Comparison of ENCODE assay signal across 17 cellular contexts in the genomic region with DNA sequence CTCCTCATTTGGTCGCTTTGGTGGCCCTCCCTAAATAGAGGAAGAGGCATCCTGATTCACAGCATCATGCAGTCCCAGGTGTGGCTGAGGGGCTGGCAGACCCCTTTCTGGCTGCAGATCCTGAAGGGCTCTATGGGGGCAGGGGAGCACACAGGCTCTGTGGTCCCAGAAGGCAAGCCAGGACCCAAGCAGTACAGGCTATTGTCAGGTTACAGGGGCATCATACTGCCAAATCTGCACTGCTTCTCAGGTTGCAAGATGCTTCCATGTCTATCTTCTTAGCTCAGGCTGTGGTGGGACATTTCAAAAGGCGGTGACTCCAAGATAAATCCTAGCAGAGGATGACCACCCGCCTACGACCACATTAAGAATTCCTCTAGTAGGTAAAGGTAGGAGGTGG. TPM values are rescaled to one million over a fixed set of nuclear protein-coding genes. Genes with fewer than 3 reads are reported as not detected.
A peak's percentile ranks its signal among the peaks of the same experiment; 100 is the strongest.
DNase-seq lines count a peak whose midpoint lies in the region; ATAC-seq, FAIRE-seq and TF ChIP-seq lines count a peak whose summit lies in the region.
"Had no signal": no experiment of that assay in that cellular context is flagged by ENCODE, and none has a peak within 500 bp of the region (broad histone marks: within the 10 kb centered on the region; RNA-seq: fewer than 3 reads in every experiment).

No MANE protein-coding gene starts in this region.

- TF ChIP-seq CTCF in esophagus muscularis mucosa (IDR thresholded peaks at IDR 0.05) (no peak), type B pancreatic cell (conservative IDR thresholded peaks at IDR 0.05) (no peak), natural killer cell (IDR thresholded peaks at IDR 0.05) (no peak)

- TF ChIP-seq EP300 in esophagus muscularis mucosa (IDR thresholded peaks at IDR 0.05) = no peak

- no peak for TF ChIP-seq POLR2A in esophagus muscularis mucosa (IDR thresholded peaks at IDR 0.05; ENCODE audit: low read depth)

- no peaks in the 10 kb centered on the region for H3K9me3 Mint-ChIP-seq in activated CD8-positive, alpha-beta memory T cell treated with anti-CD3 and anti-CD28 coated beads, Interleukin-2, amount 10 ng/mL, durations not matched to agents 7 days and 5 days (ENCODE audit: low read depth)
- H3K9me3 Mint-ChIP-seq in type B pancreatic cell (no peaks in the 10 kb centered on the region), natural killer cell (no peaks in the 10 kb centered on the region)
- H3K9me3 Mint-ChIP-seq in activated CD8-positive, alpha-beta T cell treated with anti-CD3 and anti-CD28 coated beads, Interleukin-2, amount 10 ng/mL, durations not matched to agents 7 days and 5 days (ENCODE audit: insufficient read depth) = no peaks in the 10 kb centered on the region
- H3K9me3 Mint-ChIP-seq: CD8-positive, alpha-beta T cell had no signal

- H3K27me3 Mint-ChIP-seq in activated CD8-positive, alpha-beta memory T cell treated with anti-CD3 and anti-CD28 coated beads, Interleukin-2, amount 10 ng/mL, durations not matched to agents 7 days and 5 days = peaks cover 7% of the 10 kb centered on the region
- H3K27me3 Mint-ChIP-seq in type B pancreatic cell (peaks cover 21% of the 10 kb centered on the region), natural killer cell (ENCODE audit: low read depth in 2 of 2) (peaks cover 7 to 33% of the 10 kb centered on the region in 2 donors)
- no peaks in the 10 kb centered on the region for H3K27me3 Mint-ChIP-seq in activated CD8-positive, alpha-beta T cell treated with anti-CD3 and anti-CD28 coated beads, Interleukin-2, amount 10 ng/mL, durations not matched to agents 7 days and 5 days (ENCODE audit: low read depth)

- 96% methylated on average over 3 of the region's 4 CpGs for WGBS in esophagus muscularis mucosa

- H3K4me3 Mint-ChIP-seq in activated CD8-positive, alpha-beta memory T cell treated with anti-CD3 and anti-CD28 coated beads, Interleukin-2, amount 10 ng/mL, durations not matched to agents 7 days and 5 days = no peak overlapping the region
- H3K4me3 Mint-ChIP-seq in type B pancreatic cell = no peak overlapping the region
- H3K4me3 Mint-ChIP-seq in natural killer cell = no peak overlapping the region
- no peak overlapping the region for H3K4me3 Mint-ChIP-seq in activated CD8-positive, alpha-beta T cell treated with anti-CD3 and anti-CD28 coated beads, Interleukin-2, amount 10 ng/mL, durations not matched to agents 7 days and 5 days
- H3K4me3 Mint-ChIP-seq: B cell; CD8-positive, alpha-beta T cell had no signal

- no peaks in the 10 kb centered on the region for H3K4me1 ChIP-seq in esophagus muscularis mucosa
- H3K4me1 ChIP-seq: BLaER1 treated with 17β-estradiol and CSF1 and Interleukin-3, amounts not matched to agents 10 nM and 100 nM had no signal

- no peak for ATAC-seq in activated CD8-positive, alpha-beta memory T cell treated with anti-CD3 and anti-CD28 coated beads, Interleukin-2, amount 10 ng/mL, durations not matched to agents 7 days and 5 days
- ATAC-seq in natural killer cell = no peak
- ATAC-seq in activated CD8-positive, alpha-beta T cell treated with anti-CD3 and anti-CD28 coated beads, Interleukin-2, amount 10 ng/mL, durations not matched to agents 7 days and 5 days = no peak
- ATAC-seq: CD8-positive, alpha-beta T cell had no signal

- H3K9me3 ChIP-seq in esophagus muscularis mucosa = no peaks in the 10 kb centered on the region
- H3K9me3 ChIP-seq: BLaER1 treated with 17β-estradiol and CSF1 and Interleukin-3, amounts not matched to agents 10 nM and 100 nM had no signal

- peak; percentile 20 for FAIRE-seq in HTR-8/SVneo (lab: Jason Lieb, UNC)

- no peaks in the 10 kb centered on the region for H3K4me1 Mint-ChIP-seq in activated CD8-positive, alpha-beta memory T cell treated with anti-CD3 and anti-CD28 coated beads, Interleukin-2, amount 10 ng/mL, durations not matched to agents 7 days and 5 days
- H3K4me1 Mint-ChIP-seq in type B pancreatic cell (ENCODE audit: unreplicated experiment) = no peaks in the 10 kb centered on the region
- no peaks in the 10 kb centered on the region for H3K4me1 Mint-ChIP-seq in natural killer cell
- no peaks in the 10 kb centered on the region for H3K4me1 Mint-ChIP-seq in activated CD8-positive, alpha-beta T cell treated with anti-CD3 and anti-CD28 coated beads, Interleukin-2, amount 10 ng/mL, durations not matched to agents 7 days and 5 days (ENCODE audit: low read depth)
- H3K4me1 Mint-ChIP-seq: B cell had no signal

- H3K4me3 ChIP-seq in esophagus muscularis mucosa = no peak overlapping the region
- H3K4me3 ChIP-seq: BLaER1 treated with 17β-estradiol and CSF1 and Interleukin-3, amounts not matched to agents 10 nM and 100 nM had no signal

- H3K27me3 ChIP-seq in esophagus muscularis mucosa = no peaks in the 10 kb centered on the region
- H3K27me3 ChIP-seq: BLaER1 treated with 17β-estradiol and CSF1 and Interleukin-3, amounts not matched to agents 10 nM and 100 nM had no signal

- no peaks in the 10 kb centered on the region for H3K36me3 ChIP-seq in esophagus muscularis mucosa
- H3K36me3 ChIP-seq: BLaER1 treated with 17β-estradiol and CSF1 and Interleukin-3, amounts not matched to agents 10 nM and 100 nM had no signal

- no peak overlapping the region for H3K27ac Mint-ChIP-seq in activated CD8-positive, alpha-beta memory T cell treated with anti-CD3 and anti-CD28 coated beads, Interleukin-2, amount 10 ng/mL, durations not matched to agents 7 days and 5 days
- H3K27ac Mint-ChIP-seq in type B pancreatic cell = no peak overlapping the region
- no peak overlapping the region for H3K27ac Mint-ChIP-seq in natural killer cell
- H3K27ac Mint-ChIP-seq in activated CD8-positive, alpha-beta T cell treated with anti-CD3 and anti-CD28 coated beads, Interleukin-2, amount 10 ng/mL, durations not matched to agents 7 days and 5 days = no peak overlapping the region
- H3K27ac Mint-ChIP-seq: B cell; CD8-positive, alpha-beta T cell had no signal

- POLR2A ChIA-PET in activated CD8-positive, alpha-beta T cell treated with anti-CD3 and anti-CD28 coated beads, Interleukin-2, amount 10 ng/mL, durations not matched to agents 7 days and 5 days (lab: Charles Lee) = no interaction called here

- DNase-seq in activated CD8-positive, alpha-beta memory T cell treated with anti-CD3 and anti-CD28 coated beads, Interleukin-2, amount 10 ng/mL, durations not matched to agents 7 days and 5 days = peak; percentile 22
- no peak for DNase-seq in activated CD8-positive, alpha-beta memory T cell treated with anti-CD3 and anti-CD28 coated beads, Interleukin-2, amount 50 U/mL, for 48 hours
- no peak for DNase-seq in HTR-8/SVneo (ENCODE audit: insufficient read length, low spot score)
- DNase-seq in esophagus muscularis mucosa (ENCODE audit: extremely low spot score) = peak; percentile 88
- DNase-seq in type B pancreatic cell (ENCODE audit: extremely low spot score, unreplicated experiment) = peak; percentile 48
- DNase-seq in natural killer cell = no peak
- no peak for DNase-seq in AG08396 (ENCODE audit: low spot score)
- no peak for DNase-seq in activated CD8-positive, alpha-beta T cell treated with anti-CD3 and anti-CD28 coated beads, Interleukin-2, amount 10 ng/mL, durations not matched to agents 7 days and 5 days
- DNase-seq: 8988T, Calu3, DMS79 treated with DMSO at 0.1 percent for 48 hours, GF-D8, GOT3, H7 had no signal

- H3K27ac ChIP-seq in esophagus muscularis mucosa (replicated peaks in 1 of 4) = no peak overlapping the region
- H3K27ac ChIP-seq: BLaER1 treated with 17β-estradiol and CSF1 and Interleukin-3, amounts not matched to agents 10 nM and 100 nM had no signal

- CTCF ChIA-PET in activated CD8-positive, alpha-beta memory T cell treated with anti-CD3 and anti-CD28 coated beads, Interleukin-2, amount 10 ng/mL, durations not matched to agents 7 days and 5 days (lab: Charles Lee) = no interaction called here
- CTCF ChIA-PET in activated CD8-positive, alpha-beta T cell treated with anti-CD3 and anti-CD28 coated beads, Interleukin-2, amount 10 ng/mL, durations not matched to agents 7 days and 5 days (lab: Charles Lee) = no interaction called here

- H3K36me3 Mint-ChIP-seq in activated CD8-positive, alpha-beta memory T cell treated with anti-CD3 and anti-CD28 coated beads, Interleukin-2, amount 10 ng/mL, durations not matched to agents 7 days and 5 days = no peaks in the 10 kb centered on the region
- H3K36me3 Mint-ChIP-seq in type B pancreatic cell = no peaks in the 10 kb centered on the region
- no peaks in the 10 kb centered on the region for H3K36me3 Mint-ChIP-seq in natural killer cell
- H3K36me3 Mint-ChIP-seq in activated CD8-positive, alpha-beta T cell treated with anti-CD3 and anti-CD28 coated beads, Interleukin-2, amount 10 ng/mL, durations not matched to agents 7 days and 5 days (ENCODE audit: low read depth) = no peaks in the 10 kb centered on the region
- H3K36me3 Mint-ChIP-seq: CD8-positive, alpha-beta T cell had no signal

- intact Hi-C loops in esophagus muscularis mucosa (cut with DNase I) = no loop called here
- intact Hi-C loops in natural killer cell (cut with micrococcal nuclease) = no loop called here

RNA-seq across cellular contexts. Expression of a gene that starts 54.3 kb away (rescaled TPM):
- 10 to 100 TPM; 24.5 to 37.2 TPM for total RNA-seq in activated CD8-positive, alpha-beta memory T cell treated with anti-CD3 and anti-CD28 coated beads, Interleukin-2, amount 10 ng/mL, durations not matched to agents 7 days and 5 days
- 10 to 100 TPM in 2 of 4 donors, 1 to 10 TPM in 2; 8.1 to 12.5 (median 10.2) TPM for total RNA-seq in esophagus muscularis mucosa
- total RNA-seq in type B pancreatic cell (ENCODE audit: low replicate concordance) = 14.0 and 19.0 TPM in 2 replicates
- total RNA-seq in natural killer cell = 10 to 100 TPM; 30.4 to 45.3 (median 37.2) TPM
- 10 to 100 TPM; 19.3 to 21.9 TPM for total RNA-seq in activated CD8-positive, alpha-beta T cell treated with anti-CD3 and anti-CD28 coated beads, Interleukin-2, amount 10 ng/mL, durations not matched to agents 7 days and 5 days

Comparison
In these comparisons a context has a peak if more than half of its experiments do, and no peak if none do; other contexts are left out.
1. DNase-seq: peak in activated CD8-positive, alpha-beta memory T cell treated with anti-CD3 and anti-CD28 coated beads, Interleukin-2, amount 10 ng/mL, durations not matched to agents 7 days and 5 days (single experiment), esophagus muscularis mucosa (single experiment) and type B pancreatic cell (single experiment); none in activated CD8-positive, alpha-beta memory T cell treated with anti-CD3 and anti-CD28 coated beads, Interleukin-2, amount 50 U/mL, for 48 hours (single experiment), HTR-8/SVneo (single experiment), natural killer cell (single experiment), AG08396 (single experiment) and activated CD8-positive, alpha-beta T cell treated with anti-CD3 and anti-CD28 coated beads, Interleukin-2, amount 10 ng/mL, durations not matched to agents 7 days and 5 days (single experiment).